13 cellular contexts compared by ENCODE assay signal in genomic region chrX:154094833-154095232, GRCh38. TPM values are rescaled to one million over a fixed set of nuclear protein-coding genes. Genes with fewer than 3 reads are reported as not detected.
A peak's percentile ranks its signal among the peaks of the same experiment; 100 is the strongest.
DNase-seq lines count a peak whose midpoint lies in the region; ATAC-seq and TF ChIP-seq lines count a peak whose summit lies in the region.
"Had no signal": no experiment of that assay in that cellular context is flagged by ENCODE, and none has a peak within 500 bp of the region (broad histone marks: within the 10 kb centered on the region; RNA-seq: fewer than 3 reads in every experiment).

No MANE protein-coding gene starts in this region.

- peaks cover 2 to 63% (median 42%) of the 10 kb centered on the region in 9 donors for H3K4me1 ChIP-seq in heart right ventricle
- peaks cover 9% of the 10 kb centered on the region for H3K4me1 ChIP-seq in right cardiac atrium (ENCODE audit: control insufficient read depth, insufficient read depth, low read length)
- H3K4me1 ChIP-seq in mesenchymal stem cell (ENCODE audit: control insufficient read depth, insufficient read depth, low read depth, low read length): peaks cover 15% of the 10 kb centered on the region
- peaks cover 12% of the 10 kb centered on the region for H3K4me1 ChIP-seq in upper lobe of right lung

- no peak overlapping the region for H3K4ac ChIP-seq in mesenchymal stem cell (ENCODE audit: low read depth in 1 of 2, low read length in 2 of 2)

- H3K4me3 Mint-ChIP-seq in activated naive CD8-positive, alpha-beta T cell treated with anti-CD3 and anti-CD28 coated beads, Interleukin-2, amount 50 U/mL, for 24 hours: peak overlapping the region; percentile 97

- H3K27me3 ChIP-seq in heart right ventricle (peaks cover 0 to 58% (median 0%) of the 10 kb centered on the region in 7 donors), right cardiac atrium (ENCODE audit: control insufficient read depth, insufficient read depth) (no peaks in the 10 kb centered on the region), mesenchymal stem cell (ENCODE audit: control insufficient read depth in 1 of 2, insufficient read depth in 1 of 2, low read length in 2 of 2) (peaks cover 0 to 27% of the 10 kb centered on the region in 2 experiments), upper lobe of right lung (no peaks in the 10 kb centered on the region)

- H3K9me3 Mint-ChIP-seq in activated naive CD8-positive, alpha-beta T cell treated with anti-CD3 and anti-CD28 coated beads, Interleukin-2, amount 50 U/mL, for 24 hours: no peaks in the 10 kb centered on the region

- no peak overlapping the region for H2BK12ac ChIP-seq in mesenchymal stem cell (ENCODE audit: low read length in 2 of 2)

- H2BK5ac ChIP-seq in mesenchymal stem cell (ENCODE audit: low read depth, low read length, poor library complexity, severe bottlenecking): no peak overlapping the region

- H2BK120ac ChIP-seq in mesenchymal stem cell (ENCODE audit: low read depth, low read length): no peak overlapping the region

- DNase-seq in heart right ventricle: no peak
- no peak for DNase-seq in right cardiac atrium
- no peak for DNase-seq in activated naive CD8-positive, alpha-beta T cell treated with anti-CD3 and anti-CD28 coated beads, Interleukin-2, amount 50 U/mL, for 24 hours
- no peak for DNase-seq in mesenchymal stem cell
- no peak for DNase-seq in upper lobe of right lung
- DNase-seq in DMS114 treated with DMSO at 0.1 percent for 48 hours (lab: John Stamatoyannopoulos, UW; ENCODE audit: unreplicated experiment): no peak
- DNase-seq: amygdala, GOT3, NCI-H510A had no signal

- no peak overlapping the region for H2AFZ ChIP-seq in mesenchymal stem cell (ENCODE audit: low read depth, low read length)

- H3K36me3 Mint-ChIP-seq in activated naive CD8-positive, alpha-beta T cell treated with anti-CD3 and anti-CD28 coated beads, Interleukin-2, amount 50 U/mL, for 24 hours (ENCODE audit: low read depth): peaks cover 14% of the 10 kb centered on the region

- peak overlapping the region; percentile 95 for H3K9ac ChIP-seq in mesenchymal stem cell (ENCODE audit: low read length)

- no peak for ATAC-seq in heart right ventricle
- no peak for ATAC-seq in right cardiac atrium
- no peak for ATAC-seq in activated naive CD8-positive, alpha-beta T cell treated with anti-CD3 and anti-CD28 coated beads, Interleukin-2, amount 50 U/mL, for 24 hours
- ATAC-seq in upper lobe of right lung: no peak
- no peak for ATAC-seq in GM21367 (IDR thresholded peaks at IDR 0.05; ENCODE audit: unreplicated experiment)
- ATAC-seq in HG03175 (IDR thresholded peaks at IDR 0.05; ENCODE audit: unreplicated experiment): no peak

- peaks cover 74% of the 10 kb centered on the region for H3K4me1 Mint-ChIP-seq in activated naive CD8-positive, alpha-beta T cell treated with anti-CD3 and anti-CD28 coated beads, Interleukin-2, amount 50 U/mL, for 24 hours

- H2BK15ac ChIP-seq in mesenchymal stem cell (ENCODE audit: low read depth, poor library complexity, severe bottlenecking): no peak overlapping the region

- H3K27ac Mint-ChIP-seq in activated naive CD8-positive, alpha-beta T cell treated with anti-CD3 and anti-CD28 coated beads, Interleukin-2, amount 50 U/mL, for 24 hours: peak overlapping the region; percentile 98

- intact Hi-C loops in heart right ventricle (cut with DNase I): loop anchor here in 2 of 10 donors (5.0 to 10.0 kb wide), 3 partner anchors 43 to 83 kb away; no protein-coding TSS in a partner anchor
- intact Hi-C loops in right cardiac atrium (cut with DNase I): no loop called here
- intact Hi-C loops in upper lobe of right lung (cut with DNase I): no loop called here

- no peak for TF ChIP-seq CTCF in heart right ventricle (IDR thresholded peaks at IDR 0.05)
- no peak for TF ChIP-seq CTCF in upper lobe of right lung (IDR thresholded peaks at IDR 0.05)

- H3K27me3 Mint-ChIP-seq in activated naive CD8-positive, alpha-beta T cell treated with anti-CD3 and anti-CD28 coated beads, Interleukin-2, amount 50 U/mL, for 24 hours: no peaks in the 10 kb centered on the region

- no peak overlapping the region for H3K23ac ChIP-seq in mesenchymal stem cell (ENCODE audit: low read length in 2 of 2)

- H3K4me2 ChIP-seq in mesenchymal stem cell (ENCODE audit: low read length, poor library complexity, severe bottlenecking): no peak overlapping the region

- peak overlapping the region in 2 of 10 donors; percentile 28 to 97 for H3K27ac ChIP-seq in heart right ventricle
- no peak overlapping the region for H3K27ac ChIP-seq in right cardiac atrium (ENCODE audit: low read length)
- H3K27ac ChIP-seq in mesenchymal stem cell (ENCODE audit: low read length, poor library complexity, severe bottlenecking): no peak overlapping the region
- no peak overlapping the region for H3K27ac ChIP-seq in upper lobe of right lung
- H3K27ac ChIP-seq: C4-2B had no signal

- H3K9me3 ChIP-seq in heart right ventricle (no peaks in the 10 kb centered on the region), right cardiac atrium (ENCODE audit: control insufficient read depth, low read length) (no peaks in the 10 kb centered on the region), mesenchymal stem cell (ENCODE audit: control insufficient read depth, low read length) (peaks cover 4% of the 10 kb centered on the region), upper lobe of right lung (no peaks in the 10 kb centered on the region)

- 26 to 27% methylated on average over 6 of the region's 6 CpGs for WGBS in heart right ventricle, 2 donors
- WGBS in right cardiac atrium: 25% methylated on average over 6 of the region's 6 CpGs
- WGBS in mesenchymal stem cell: 70% methylated on average over 6 of the region's 6 CpGs

- no peak overlapping the region for H3K18ac ChIP-seq in mesenchymal stem cell (ENCODE audit: low read depth in 1 of 2, low read length in 2 of 2)

- no peaks in the 10 kb centered on the region for H3K79me1 ChIP-seq in mesenchymal stem cell (replicated peaks; ENCODE audit: low read length, poor library complexity, severe bottlenecking)

- H3K36me3 ChIP-seq in heart right ventricle (peaks cover 0 to 9% (median 0%) of the 10 kb centered on the region in 9 donors), mesenchymal stem cell (ENCODE audit: control insufficient read depth in 1 of 2, insufficient read depth in 2 of 2, low read depth in 1 of 2, low read length in 2 of 2) (peaks cover 4 to 14% of the 10 kb centered on the region in 2 experiments), upper lobe of right lung (no peaks in the 10 kb centered on the region)

- no peak overlapping the region for H4K8ac ChIP-seq in mesenchymal stem cell (ENCODE audit: low read length)

- peak overlapping the region in 7 of 10 donors; percentile 3 to 81 (median 71) for H3K4me3 ChIP-seq in heart right ventricle
- no peak overlapping the region for H3K4me3 ChIP-seq in right cardiac atrium (ENCODE audit: low read length)
- peak overlapping the region in 1 of 2 experiments; percentile 92 for H3K4me3 ChIP-seq in mesenchymal stem cell (ENCODE audit: insufficient read depth in 1 of 2, low read depth in 1 of 2, low read length in 2 of 2)
- peak overlapping the region; percentile 60 for H3K4me3 ChIP-seq in upper lobe of right lung

- no peak overlapping the region for H2AK5ac ChIP-seq in mesenchymal stem cell (ENCODE audit: low read length, severe bottlenecking)

- no peak overlapping the region for H4K91ac ChIP-seq in mesenchymal stem cell (ENCODE audit: low read length)

- H3K14ac ChIP-seq in mesenchymal stem cell (ENCODE audit: low read length in 2 of 2): no peak overlapping the region

RNA-seq across cellular contexts. Expression of gene MECP2, which starts 2.7 kb away (rescaled TPM):
- 10 to 100 TPM; 33.5 to 39.3 (median 37.6) TPM for total RNA-seq in heart right ventricle
- polyA plus RNA-seq in heart right ventricle: 10 to 100 TPM; 14.0 to 18.5 TPM
- total RNA-seq in right cardiac atrium: 10 to 100 TPM; 41.2 to 50.2 (median 45.2) TPM
- polyA plus RNA-seq in right cardiac atrium: 34.9 TPM
- 19.1 TPM for polyA plus RNA-seq in mesenchymal stem cell (2013, experiment 1 of 2)
- 20.5 TPM for polyA plus RNA-seq in mesenchymal stem cell (2013, experiment 2 of 2)
- total RNA-seq in upper lobe of right lung: 58.6 TPM

RNA-seq across cellular contexts. Expression of gene OPN1LW, which starts 49.2 kb away (rescaled TPM):
- total RNA-seq in heart right ventricle (not detected), right cardiac atrium (not detected), upper lobe of right lung (not detected)
- polyA plus RNA-seq in heart right ventricle (not detected), right cardiac atrium (not detected)
- polyA plus RNA-seq in mesenchymal stem cell (2013, experiment 1 of 2): not detected
- polyA plus RNA-seq in mesenchymal stem cell (2013, experiment 2 of 2): not detected
- total RNA-seq: mesenteric fat pad had no signal
